8 cellular contexts compared by ENCODE assay signal in genomic region chr4:44448548-44449443, GRCh38. TPM values are rescaled to one million over a fixed set of nuclear protein-coding genes. Genes with fewer than 3 reads are reported as not detected.
A peak's percentile ranks its signal among the peaks of the same experiment; 100 is the strongest.
DNase-seq lines count a peak whose midpoint lies in the region; ATAC-seq and TF ChIP-seq lines count a peak whose summit lies in the region.

TSS of gene KCTD8 (minus strand) at chr4:44448809.

- no peaks in the 10 kb centered on the region for H3K9me3 ChIP-seq in endodermal cell (ENCODE audit: control insufficient read depth, low read length)

- peaks cover 17% of the 10 kb centered on the region for H3K4me1 Mint-ChIP-seq in endodermal cell

- DNase-seq in AG09309 (ENCODE audit: low read depth) (peak; percentile 4), NCI-H2196 treated with DMSO at 0.1 percent for 48 hours (lab: John Stamatoyannopoulos, UW; ENCODE audit: unreplicated experiment) (peak; percentile 60), endodermal cell (peak; percentile 99), medulla oblongata (ENCODE audit: extremely low spot score) (peak; percentile 96)
- peak; percentile 71 to 77 for DNase-seq in activated CD4-positive, alpha-beta T cell treated with anti-CD3 and anti-CD28 coated beads, Interleukin-2, amount 50 U/mL, for 48 hours
- peak; percentile 43 to 59 (median 44) for DNase-seq in stimulated activated CD4-positive, alpha-beta T cell treated with anti-CD3 and anti-CD28 coated beads, TNF-alpha, amount 100 ng/mL, for 48 hours (ENCODE audit: low read depth in 3 of 3)

- ATAC-seq in GM18873 (IDR thresholded peaks at IDR 0.05; ENCODE audit: low FRiP score, unreplicated experiment) (peak; percentile 93), HG03108 (IDR thresholded peaks at IDR 0.05; ENCODE audit: unreplicated experiment) (peak; percentile 95)

- H3K4me3 Mint-ChIP-seq in endodermal cell = peak within 1 kb of the TSS; percentile 62

- H3K27ac ChIP-seq in endodermal cell (ENCODE audit: low read depth, low read length) = peak within 1 kb of the TSS; percentile 30

- no peaks in the 10 kb centered on the region for H3K4me1 ChIP-seq in endodermal cell (ENCODE audit: control insufficient read depth, insufficient read depth, low read length)

- H3K36me3 Mint-ChIP-seq in endodermal cell (ENCODE audit: low read depth) = no peaks in the 10 kb centered on the region

- no peaks in the 10 kb centered on the region for H3K9me3 Mint-ChIP-seq in endodermal cell

- TF ChIP-seq CTCF in AG09309 (IDR thresholded peaks at IDR 0.05; ENCODE audit: control insufficient read depth, insufficient read depth, low read depth, low read length, missing control alignments) = peak; percentile 70
- TF ChIP-seq CTCF in endodermal cell (conservative IDR thresholded peaks at IDR 0.05) = peak; percentile 93

- H3K27ac Mint-ChIP-seq in endodermal cell = peak within 1 kb of the TSS; percentile 30

- peak within 1 kb of the TSS; percentile 40 for H3K4me3 ChIP-seq in AG09309 (ENCODE audit: control insufficient read depth, low read depth, low read length)
- peak within 1 kb of the TSS; percentile 83 for H3K4me3 ChIP-seq in endodermal cell (ENCODE audit: low read length)

- peak within 1 kb of the TSS; percentile 45 for H3K9ac ChIP-seq in endodermal cell (ENCODE audit: extremely low read depth, low read length, poor library complexity, severe bottlenecking)

- H3K36me3 ChIP-seq in endodermal cell (ENCODE audit: control insufficient read depth, insufficient read depth, low read length) = no peaks in the 10 kb centered on the region

- H3K27me3 Mint-ChIP-seq in endodermal cell (ENCODE audit: insufficient read depth) = peaks cover 63% of the 10 kb centered on the region

- H3K27me3 ChIP-seq in endodermal cell (ENCODE audit: control insufficient read depth, insufficient read depth, low read length, poor library complexity, severe bottlenecking) = peaks cover 67% of the 10 kb centered on the region

- WGBS in endodermal cell (ENCODE audit: insufficient coverage in 1 of 2, insufficient read length in 1 of 2), 2 experiments = 1 to 10% methylated on average over 8 to 71 of the region's 71 CpGs

RNA-seq across cellular contexts. Expression of gene KCTD8, which starts in this region (rescaled TPM):
- total RNA-seq in endodermal cell = 1 to 10 TPM in 1 of 2 donors, under 1 TPM in 1; 0.88 to 1.2 TPM
- 0.39 TPM for polyA plus RNA-seq in endodermal cell (2013, experiment 1 of 2)
- 0.70 TPM for polyA plus RNA-seq in endodermal cell (2013, experiment 2 of 2)

Comparison
In these comparisons a context has a peak if more than half of its experiments do, and no peak if none do; other contexts are left out.
1. Peak in every context shown above with its lines: DNase-seq, ATAC-seq, H3K4me3 ChIP-seq and H3K27ac ChIP-seq.
2. DNase-seq: peak in every context shown above with its lines; median percentile 99 in endodermal cell; 96 in medulla oblongata; 74 in activated CD4-positive, alpha-beta T cell treated with anti-CD3 and anti-CD28 coated beads, Interleukin-2, amount 50 U/mL, for 48 hours; 60 in NCI-H2196 treated with DMSO at 0.1 percent for 48 hours; 44 in stimulated activated CD4-positive, alpha-beta T cell treated with anti-CD3 and anti-CD28 coated beads, TNF-alpha, amount 100 ng/mL, for 48 hours; 4 in AG09309.